Comparison of ENCODE assay signal across 12 cellular contexts in genomic region chr2:69827796-69828540, GRCh38. TPM values are rescaled to one million over a fixed set of nuclear protein-coding genes. Genes with fewer than 3 reads are reported as not detected.
DNase-seq lines count a peak whose midpoint lies in the region; ATAC-seq and TF ChIP-seq lines count a peak whose summit lies in the region.
"Had no signal": no experiment of that assay in that cellular context is flagged by ENCODE, and none has a peak within 500 bp of the region (broad histone marks: within the 10 kb centered on the region; RNA-seq: fewer than 3 reads in every experiment).

No MANE protein-coding gene starts in this region.

- H3K4me2 ChIP-seq in MM.1S (ENCODE audit: low read depth, low read length), result no peak overlapping the region

- H3K27me3 Mint-ChIP-seq in Caco-2 (ENCODE audit: insufficient read depth, unreplicated experiment), result no peaks in the 10 kb centered on the region
- peaks cover 9% of the 10 kb centered on the region for H3K27me3 Mint-ChIP-seq in brain
- no peaks in the 10 kb centered on the region for H3K27me3 Mint-ChIP-seq in natural killer cell (ENCODE audit: low read depth in 2 of 2)

- H3K36me3 Mint-ChIP-seq in Caco-2 (ENCODE audit: insufficient read depth, unreplicated experiment) (peaks cover 13% of the 10 kb centered on the region), brain (peaks cover 14% of the 10 kb centered on the region), natural killer cell (no peaks in the 10 kb centered on the region)

- POLR2A ChIA-PET in Caco-2 (lab: Charles Lee), result no interaction called here

- H3K4me1 Mint-ChIP-seq in Caco-2 (ENCODE audit: low read depth, unreplicated experiment) (no peaks in the 10 kb centered on the region), brain (peaks cover 39% of the 10 kb centered on the region), natural killer cell (peaks cover 28 to 33% of the 10 kb centered on the region in 2 donors)

- H3K9me3 ChIP-seq in Caco-2 (no peaks in the 10 kb centered on the region), MM.1S (replicated peaks; ENCODE audit: insufficient read depth, low read length) (no peaks in the 10 kb centered on the region)

- H3K4me3 Mint-ChIP-seq in Caco-2 (ENCODE audit: unreplicated experiment) (peak overlapping the region; percentile 87), brain (peak overlapping the region; percentile 90 to 97 (median 91)), natural killer cell (peak overlapping the region; percentile 99)

- H3K9me3 Mint-ChIP-seq in Caco-2 (ENCODE audit: unreplicated experiment) (no peaks in the 10 kb centered on the region), brain (no peaks in the 10 kb centered on the region), natural killer cell (no peaks in the 10 kb centered on the region)

- no TSS peak for BruUV-seq in Caco-2 (replicated peaks; lab: Mats Ljungman, UMichigan)

- H3K9ac ChIP-seq in MM.1S (ENCODE audit: low read length), result no peak overlapping the region

- ATAC-seq in natural killer cell, result no peak
- ATAC-seq in activated CD4-positive, CD25-positive, alpha-beta regulatory T cell treated with anti-CD3 and anti-CD28 coated beads, Interleukin-2, amount 50 U/mL, for 24 hours, result no peak
- no peak for ATAC-seq in HG03095 (IDR thresholded peaks at IDR 0.05; ENCODE audit: unreplicated experiment)

- H4K20me1 ChIP-seq in MM.1S (ENCODE audit: insufficient read depth, low read length), result no peaks in the 10 kb centered on the region

- H3K27me3 ChIP-seq in Caco-2 (replicated peaks; ENCODE audit: control insufficient read depth, insufficient read depth, low read length) (no peaks in the 10 kb centered on the region), MM.1S (replicated peaks; ENCODE audit: insufficient read depth, low read length) (no peaks in the 10 kb centered on the region)

- H3K36me3 ChIP-seq in Caco-2 (ENCODE audit: control insufficient read depth, insufficient read depth, low read length) (no peaks in the 10 kb centered on the region), MM.1S (replicated peaks; ENCODE audit: insufficient read depth, low read length) (0 out of 2 replicates have a peak, but pooled peaks cover 5% of the 10 kb centered on the region)

- H3F3A ChIP-seq in MM.1S (ENCODE audit: insufficient read depth, low read length), result peaks cover 5% of the 10 kb centered on the region

- H3K4me3 ChIP-seq in Caco-2 (ENCODE audit: low read depth, low read length) (no peak overlapping the region), MM.1S (ENCODE audit: low read length) (no peak overlapping the region)

- peak overlapping the region; percentile 95; the same call in 1 of the 2 replicates for H2AFZ ChIP-seq in MM.1S (ENCODE audit: low read length)

- peak overlapping the region; percentile 94 for H3K27ac Mint-ChIP-seq in Caco-2 (ENCODE audit: unreplicated experiment)
- peak overlapping the region; percentile 95 to 98 (median 97) for H3K27ac Mint-ChIP-seq in brain
- H3K27ac Mint-ChIP-seq in natural killer cell, result peak overlapping the region; percentile 81 to 99

- no peak for DNase-seq in Caco-2
- no peak for DNase-seq in MM.1S
- no peak for DNase-seq in natural killer cell
- DNase-seq in HPDE6-E6E7 (ENCODE audit: extremely low spot score), result no peak
- DNase-seq in NOMO-1 treated with DMSO at 0.1 percent for 48 hours (lab: John Stamatoyannopoulos, UW; ENCODE audit: unreplicated experiment), result no peak
- DNase-seq: DMS79 treated with DMSO at 0.1 percent for 48 hours; H7; stimulated activated naive CD4-positive, alpha-beta T cell had no signal

- CTCF ChIA-PET in Caco-2 (lab: Charles Lee), result interaction anchor here (1.5 to 1.7 kb wide), 2 partner anchors 11 to 103 kb away, joined by 7 to 17 read pairs; no protein-coding TSS in a partner anchor

- peaks cover 34% of the 10 kb centered on the region for H3K79me2 ChIP-seq in MM.1S (ENCODE audit: low read length)

- TF ChIP-seq CTCF in Caco-2 (IDR thresholded peaks at IDR 0.05; ENCODE audit: insufficient read depth in 1 of 2, low read depth in 1 of 2, low read length in 1 of 2, severe bottlenecking in 1 of 2, unreplicated experiment in 1 of 2) (no peak), MM.1S (IDR thresholded peaks at IDR 0.05; ENCODE audit: low read length) (no peak), brain (conservative IDR thresholded peaks at IDR 0.05) (no peak), natural killer cell (IDR thresholded peaks at IDR 0.05) (no peak)

- H3K27ac ChIP-seq in MM.1S (ENCODE audit: low read length), result no peak overlapping the region
- H3K27ac ChIP-seq: SK-N-MC had no signal

- H3K4me1 ChIP-seq in Caco-2, result 0 out of 2 replicates have a peak, but pooled peaks cover 5% of the 10 kb centered on the region
- peaks cover 4% of the 10 kb centered on the region; the same call in 1 of the 2 replicates for H3K4me1 ChIP-seq in MM.1S (ENCODE audit: low read length)

- intact Hi-C loops in Caco-2 (cut with micrococcal nuclease; ENCODE audit: unreplicated experiment), result no loop called here
- intact Hi-C loops in natural killer cell (cut with micrococcal nuclease), result loop anchor here (5.0 to 10.0 kb wide), 3 partner anchors 186 to 393 kb away; partner anchors contain the start of genes AAK1, NFU1 and PCBP1

- H3K9me2 ChIP-seq in MM.1S (replicated peaks; ENCODE audit: insufficient read depth, low read length), result no peaks in the 10 kb centered on the region

RNA-seq across cellular contexts. Expression of gene GMCL1, which starts 1.5 kb away (rescaled TPM):
- total RNA-seq in Caco-2 (2022) (13.8 and 17.5 TPM in 2 replicates), natural killer cell (10 to 100 TPM; 34.6 to 49.4 (median 35.9) TPM)
- 7.9 TPM for polyA plus RNA-seq in brain (ENCODE audit: insufficient read depth, low read depth, low replicate concordance)
